Comparison of ENCODE assay signal across 17 cellular contexts in the genomic region with DNA sequence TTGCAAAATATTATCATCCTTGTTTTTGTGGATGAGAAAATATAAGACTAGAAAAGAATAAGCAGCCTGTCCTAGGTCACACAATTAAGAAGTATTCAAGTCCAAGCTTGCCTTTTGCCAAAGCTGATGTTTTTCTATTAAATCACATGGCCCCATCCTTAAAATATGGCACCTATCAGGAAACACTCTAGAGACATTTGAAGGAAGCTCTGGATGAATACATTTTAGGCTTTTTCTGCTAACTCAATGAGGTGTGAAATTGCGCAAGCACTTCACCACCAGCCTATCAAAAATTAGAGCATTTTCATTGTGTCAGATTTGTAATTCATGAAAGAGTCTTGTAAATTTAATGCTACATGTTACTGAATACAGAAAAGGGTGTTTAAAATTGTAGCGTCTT.
DNase-seq lines count a peak whose midpoint lies in the region.
"Had no signal": no experiment of that assay in that cellular context is flagged by ENCODE, and none has a peak within 500 bp of the region (broad histone marks: within the 10 kb centered on the region; RNA-seq: fewer than 3 reads in every experiment).

No MANE protein-coding gene starts in this region.

- H2BK120ac ChIP-seq in mesendoderm (ENCODE audit: low read depth, low read length), result no peak overlapping the region

- H3K4me2 ChIP-seq in mesendoderm (ENCODE audit: low read length), result no peak overlapping the region

- H4K8ac ChIP-seq in mesendoderm (ENCODE audit: low read depth, low read length), result no peak overlapping the region

- no peak overlapping the region for H2AK5ac ChIP-seq in mesendoderm (ENCODE audit: low read length)

- H3K9me3 ChIP-seq in effector memory CD4-positive, alpha-beta T cell (ENCODE audit: control insufficient read depth, low read length), result no peaks in the 10 kb centered on the region

- H3K4me1 ChIP-seq in mesendoderm (ENCODE audit: control insufficient read depth, low read depth, low read length), result no peaks in the 10 kb centered on the region
- H3K4me1 ChIP-seq in effector memory CD4-positive, alpha-beta T cell (ENCODE audit: control insufficient read depth, insufficient read depth, low read length, poor library complexity, severe bottlenecking), result no peaks in the 10 kb centered on the region

- no peak overlapping the region for H4K5ac ChIP-seq in mesendoderm (ENCODE audit: low read length)

- no peaks in the 10 kb centered on the region for H3K36me3 ChIP-seq in mesendoderm (ENCODE audit: control insufficient read depth, insufficient read depth, low read length)
- H3K36me3 ChIP-seq in effector memory CD4-positive, alpha-beta T cell (ENCODE audit: control insufficient read depth, insufficient read depth, low read length), result no peaks in the 10 kb centered on the region

- no peak overlapping the region for H3K18ac ChIP-seq in mesendoderm (ENCODE audit: low read length)

- no peak overlapping the region for H2BK5ac ChIP-seq in mesendoderm (ENCODE audit: low read length)

- DNase-seq in NCI-H1417 (lab: John Stamatoyannopoulos, UW), result peak; percentile 11 to 72 (median 52)
- DNase-seq in NCI-H1417 treated with DMSO at 0.1 percent for 48 hours (lab: John Stamatoyannopoulos, UW), result no peak
- DNase-seq in NCI-H1105 (lab: John Stamatoyannopoulos, UW), result peak; percentile 7
- DNase-seq in NCI-H69 (lab: John Stamatoyannopoulos, UW), result peak; percentile 66
- DNase-seq in mesendoderm, result peak; percentile 1
- DNase-seq in COR-L47 (lab: John Stamatoyannopoulos, UW), result no peak
- no peak for DNase-seq in ACHN
- no peak for DNase-seq in effector memory CD4-positive, alpha-beta T cell
- DNase-seq: CD4-positive, alpha-beta memory T cell; DMS79; HCEC 1CT; NCI-H1694; NCI-H226; NCI-H774 had no signal

- H3K79me1 ChIP-seq in mesendoderm (ENCODE audit: low read length), result no peaks in the 10 kb centered on the region

- no peak overlapping the region for H3K4me3 ChIP-seq in mesendoderm (ENCODE audit: low read length)
- H3K4me3 ChIP-seq in effector memory CD4-positive, alpha-beta T cell (ENCODE audit: insufficient read depth, low read depth, low read length, poor library complexity, severe bottlenecking), result no peak overlapping the region
- H3K4me3 ChIP-seq: K562 had no signal

- no peak overlapping the region for H3K56ac ChIP-seq in mesendoderm (ENCODE audit: low read length)

- no peaks in the 10 kb centered on the region for H3K79me2 ChIP-seq in mesendoderm (ENCODE audit: control insufficient read depth, insufficient read depth, low read length)

- no peak overlapping the region for H3K4ac ChIP-seq in mesendoderm (ENCODE audit: low read depth, low read length)

- in situ Hi-C loops in ACHN (cut with HindIII; ENCODE audit: low pct_ligation_motif_present, low pct_unique_long_range_greater_than_20kb, low sequenced_read_pairs), result no loop called here

- H3K27ac ChIP-seq in mesendoderm (ENCODE audit: low read depth, low read length), result no peak overlapping the region
- H3K27ac ChIP-seq in effector memory CD4-positive, alpha-beta T cell (ENCODE audit: insufficient read depth, low read length, poor library complexity, severe bottlenecking), result no peak overlapping the region
- H3K27ac ChIP-seq: 22Rv1, HL-60 had no signal

- no peak overlapping the region for H3K9ac ChIP-seq in mesendoderm (ENCODE audit: low read length)

- no peak overlapping the region for H3K23ac ChIP-seq in mesendoderm (ENCODE audit: low read length)

- H3K27me3 ChIP-seq in mesendoderm (ENCODE audit: insufficient read depth, low read length, poor library complexity), result no peaks in the 10 kb centered on the region
- no peaks in the 10 kb centered on the region for H3K27me3 ChIP-seq in effector memory CD4-positive, alpha-beta T cell (replicated peaks; ENCODE audit: control insufficient read depth, insufficient read depth, low read length, poor library complexity, severe bottlenecking)

- H2BK15ac ChIP-seq in mesendoderm (replicated peaks; ENCODE audit: low read depth), result no peak overlapping the region

- no CpG with 5 or more reads among the region's 2 CpGs for WGBS in mesendoderm (ENCODE audit: extremely low coverage, insufficient coverage, low lambda C conversion rate)

Comparison
In these comparisons a context has a peak if more than half of its experiments do, and no peak if none do; other contexts are left out.
1. DNase-seq: peak in NCI-H1417 (3 of 3), NCI-H1105 (single experiment), NCI-H69 (single experiment) and mesendoderm (single experiment); none in NCI-H1417 treated with DMSO at 0.1 percent for 48 hours (single experiment), COR-L47 (single experiment), ACHN (single experiment) and effector memory CD4-positive, alpha-beta T cell (0 of 3).